Comparison of ENCODE assay signal across 26 cellular contexts in the genomic region with DNA sequence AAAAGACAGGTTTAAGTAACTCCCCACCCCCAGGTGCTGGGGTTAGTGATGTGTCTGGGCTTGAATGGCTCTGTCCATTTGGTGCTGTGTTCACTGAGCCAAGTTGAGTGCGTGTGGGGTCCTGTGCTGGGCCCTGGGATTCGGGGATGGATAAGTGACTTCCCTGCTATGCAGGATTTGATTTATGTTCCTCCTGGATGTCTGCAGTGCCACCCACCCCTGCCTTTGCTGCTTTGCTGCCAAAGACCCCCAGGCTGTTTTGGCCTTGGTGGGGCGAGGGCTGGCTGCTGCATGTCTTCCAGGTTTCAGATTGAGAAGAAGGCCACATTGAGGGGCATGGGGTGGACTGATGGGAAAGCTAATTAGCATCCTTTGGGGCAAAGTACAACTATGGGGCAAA.
"Had no signal": no experiment of that assay in that cellular context is flagged by ENCODE, and none has a peak within 500 bp of the region (broad histone marks: within the 10 kb centered on the region; RNA-seq: fewer than 3 reads in every experiment).

No MANE protein-coding gene starts in this region.

- H3K27ac ChIP-seq: esophagus squamous epithelium, ovary, right lobe of liver, thoracic aorta, tibial nerve, upper lobe of left lung had no signal

- H3K4me1 ChIP-seq: esophagus squamous epithelium, tibial nerve, upper lobe of left lung had no signal

- H3K4me3 ChIP-seq: esophagus squamous epithelium, ovary, right lobe of liver, thoracic aorta, tibial nerve, upper lobe of left lung had no signal

- H3K9me3 ChIP-seq: esophagus squamous epithelium, ovary, right lobe of liver, thoracic aorta, upper lobe of left lung had no signal

- DNase-seq: cortex of kidney; effector memory CD8-positive, alpha-beta T cell; erythroblast; esophagus squamous epithelium; foreskin melanocyte; glutamatergic neuron; hypothalamus; immature natural killer cell; islet precursor cell; mammary epithelial cell; mesendoderm; midbrain; naive thymus-derived CD8-positive, alpha-beta T cell; nephron progenitor cell; nucleus accumbens; retina; stimulated activated CD4-positive, alpha-beta T cell treated with anti-CD3 and anti-CD28 coated beads, Interleukin-15, amount 100 ng/mL, for 24 hours; stimulated activated CD4-positive, alpha-beta T cell treated with anti-CD3 and anti-CD28 coated beads, Interleukin-2, amount 100 ng/mL, for 48 hours; stimulated activated naive B cell treated with anti-CD40 and anti-IgM and Interleukin-4, amounts not matched to agents 10 μg/mL and 1 μg/mL and 100 μg/mL, for 72 hours; upper lobe of left lung had no signal

- FAIRE-seq: endometrium, urothelium cell line had no signal

- H3K27me3 ChIP-seq: esophagus squamous epithelium, ovary, right lobe of liver, tibial nerve, upper lobe of left lung had no signal

- H3K36me3 ChIP-seq: ovary, right lobe of liver, thoracic aorta had no signal

- ATAC-seq: effector memory CD8-positive, alpha-beta T cell; naive thymus-derived CD8-positive, alpha-beta T cell; stimulated activated naive B cell treated with anti-CD40 and anti-IgM and Interleukin-4, amounts not matched to agents 10 μg/mL and 1 μg/mL and 100 μg/mL, for 72 hours had no signal
